18 cellular contexts compared by ENCODE assay signal in genomic region chr18:3409811-3410210, GRCh38. TPM values are rescaled to one million over a fixed set of nuclear protein-coding genes. Genes with fewer than 3 reads are reported as not detected.
DNase-seq lines count a peak whose midpoint lies in the region; ATAC-seq and TF ChIP-seq lines count a peak whose summit lies in the region.
"Had no signal": no experiment of that assay in that cellular context is flagged by ENCODE, and none has a peak within 500 bp of the region (broad histone marks: within the 10 kb centered on the region; RNA-seq: fewer than 3 reads in every experiment).

No MANE protein-coding gene starts in this region.

- H3K27ac Mint-ChIP-seq in activated naive CD8-positive, alpha-beta T cell treated with anti-CD3 and anti-CD28 coated beads, Interleukin-2, amount 10 ng/mL, durations not matched to agents 7 days and 5 days, result peak overlapping the region; percentile 31
- no peak overlapping the region for H3K27ac Mint-ChIP-seq in activated naive CD8-positive, alpha-beta T cell treated with anti-CD3 and anti-CD28 coated beads for 36 hours
- peak overlapping the region; percentile 31 for H3K27ac Mint-ChIP-seq in neural progenitor cell
- H3K27ac Mint-ChIP-seq in CD14-positive monocyte, result peak overlapping the region in 1 of 7 donors; percentile 45
- H3K27ac Mint-ChIP-seq: CD8-positive, alpha-beta memory T cell had no signal

- H3K4me3 ChIP-seq in PC-9 (no peak overlapping the region), neural progenitor cell (no peak overlapping the region), heart right ventricle (no peak overlapping the region), right lobe of liver (no peak overlapping the region)
- H3K4me3 ChIP-seq: BLaER1 treated with 17β-estradiol and CSF1 and Interleukin-3, amounts not matched to agents 10 nM and 100 nM had no signal

- CTCF ChIA-PET in PC-9 (lab: Charles Lee), result interaction anchor here (0.6 to 1.3 kb wide), 5 partner anchors 13 to 38 kb away, joined by 3 to 17 read pairs (median 6); no protein-coding TSS in a partner anchor

- no peaks in the 10 kb centered on the region for H3K36me3 Mint-ChIP-seq in activated naive CD8-positive, alpha-beta T cell treated with anti-CD3 and anti-CD28 coated beads, Interleukin-2, amount 10 ng/mL, durations not matched to agents 7 days and 5 days
- H3K36me3 Mint-ChIP-seq in activated naive CD8-positive, alpha-beta T cell treated with anti-CD3 and anti-CD28 coated beads for 36 hours, result no peaks in the 10 kb centered on the region
- H3K36me3 Mint-ChIP-seq in neural progenitor cell, result no peaks in the 10 kb centered on the region
- H3K36me3 Mint-ChIP-seq in CD14-positive monocyte, result no peaks in the 10 kb centered on the region

- H3K4me2 ChIP-seq in PC-9 (peak overlapping the region; percentile 90), neural progenitor cell (peak overlapping the region; percentile 56)
- H3K4me2 ChIP-seq: BLaER1 treated with 17β-estradiol and CSF1 and Interleukin-3, amounts not matched to agents 10 nM and 100 nM had no signal

- intact Hi-C loops in PC-9 (cut with micrococcal nuclease; ENCODE audit: unreplicated experiment) (loop anchor here (1.0 to 5.0 kb wide), 2 partner anchors 43 to 256 kb away; no protein-coding TSS in a partner anchor), CD14-positive monocyte (cut with micrococcal nuclease) (no loop called here), heart right ventricle (cut with DNase I) (loop anchor here in 1 of 10 donors (10.0 kb wide), 1 partner anchor 95 kb away; no protein-coding TSS in a partner anchor), right lobe of liver (cut with DNase I) (no loop called here)

- H3K27me3 ChIP-seq in PC-9 (ENCODE audit: insufficient read depth, low read depth) (no peaks in the 10 kb centered on the region), neural progenitor cell (no peaks in the 10 kb centered on the region), heart right ventricle (peaks cover 0 to 13% (median 6%) of the 10 kb centered on the region in 7 donors), right lobe of liver (no peaks in the 10 kb centered on the region)
- H3K27me3 ChIP-seq: BLaER1 treated with 17β-estradiol and CSF1 and Interleukin-3, amounts not matched to agents 10 nM and 100 nM had no signal

- POLR2A ChIA-PET in activated naive CD8-positive, alpha-beta T cell treated with anti-CD3 and anti-CD28 coated beads, Interleukin-2, amount 10 ng/mL, durations not matched to agents 7 days and 5 days (lab: Charles Lee), result no interaction called here
- POLR2A ChIA-PET in PC-9 (lab: Charles Lee; ENCODE audit: unreplicated experiment), result interaction anchor here (0.6 kb wide), 3 partner anchors 24 to 113 kb away, joined by 3 to 11 read pairs (median 11); no protein-coding TSS in a partner anchor

- no peaks in the 10 kb centered on the region for H3K27me3 Mint-ChIP-seq in activated naive CD8-positive, alpha-beta T cell treated with anti-CD3 and anti-CD28 coated beads, Interleukin-2, amount 10 ng/mL, durations not matched to agents 7 days and 5 days
- H3K27me3 Mint-ChIP-seq in activated naive CD8-positive, alpha-beta T cell treated with anti-CD3 and anti-CD28 coated beads for 36 hours, result no peaks in the 10 kb centered on the region
- H3K27me3 Mint-ChIP-seq in neural progenitor cell (ENCODE audit: insufficient read depth, low read depth) (peaks cover under 1% of the 10 kb centered on the region), CD14-positive monocyte (ENCODE audit: low read depth in 3 of 3) (peaks cover 5 to 13% (median 7%) of the 10 kb centered on the region in 3 donors)

- H3K27ac ChIP-seq in PC-9, result peak overlapping the region; percentile 96
- no peak overlapping the region for H3K27ac ChIP-seq in neural progenitor cell
- H3K27ac ChIP-seq in heart right ventricle, result no peak overlapping the region
- H3K27ac ChIP-seq in right lobe of liver, result no peak overlapping the region
- H3K27ac ChIP-seq: BLaER1 treated with 17β-estradiol and CSF1 and Interleukin-3, amounts not matched to agents 10 nM and 100 nM had no signal

- no peak for TF ChIP-seq POLR2A in right lobe of liver (IDR thresholded peaks at IDR 0.05)

- TF ChIP-seq CTCF in PC-9 (conservative IDR thresholded peaks at IDR 0.05) (no peak), neural progenitor cell (IDR thresholded peaks at IDR 0.05) (no peak), CD14-positive monocyte (IDR thresholded peaks at IDR 0.05) (no peak), heart right ventricle (IDR thresholded peaks at IDR 0.05) (no peak), right lobe of liver (IDR thresholded peaks at IDR 0.05) (no peak)

- H4K20me1 ChIP-seq in PC-9 (ENCODE audit: insufficient read depth), result no peaks in the 10 kb centered on the region
- no peaks in the 10 kb centered on the region for H4K20me1 ChIP-seq in neural progenitor cell (ENCODE audit: low read depth)
- H4K20me1 ChIP-seq: BLaER1 treated with 17β-estradiol and CSF1 and Interleukin-3, amounts not matched to agents 10 nM and 100 nM had no signal

- WGBS in heart right ventricle, 2 donors, result 81 to 89% methylated on average over 7 of the region's 7 CpGs
- WGBS in right lobe of liver (ENCODE audit: insufficient coverage, low coverage, low lambda C conversion rate, missing lambda C conversion rate), result 83% methylated on average over 3 of the region's 7 CpGs

- H2AFZ ChIP-seq in PC-9, result no peak overlapping the region
- no peak overlapping the region for H2AFZ ChIP-seq in neural progenitor cell (replicated peaks)

- no peaks in the 10 kb centered on the region for H3K9me2 ChIP-seq in PC-9 (ENCODE audit: insufficient read depth)

- BruUV-seq in PC-9 (replicated peaks; lab: Mats Ljungman, UMichigan), result no TSS peak

- H3K9me3 ChIP-seq in PC-9 (ENCODE audit: insufficient read depth, low read depth) (peaks cover 8% of the 10 kb centered on the region), neural progenitor cell (ENCODE audit: low read depth) (no peaks in the 10 kb centered on the region), heart right ventricle (peaks cover 0 to 12% (median 8%) of the 10 kb centered on the region in 11 donors), right lobe of liver (no peaks in the 10 kb centered on the region)

- peaks cover 35% of the 10 kb centered on the region for H3K79me2 ChIP-seq in PC-9 (ENCODE audit: low read depth)
- H3K79me2 ChIP-seq in neural progenitor cell (ENCODE audit: low read depth), result no peaks in the 10 kb centered on the region

- peaks cover 45% of the 10 kb centered on the region for H3K4me1 ChIP-seq in PC-9 (replicated peaks; ENCODE audit: insufficient read depth)
- H3K4me1 ChIP-seq in neural progenitor cell, result peaks cover 15% of the 10 kb centered on the region
- no peaks in the 10 kb centered on the region for H3K4me1 ChIP-seq in heart right ventricle
- H3K4me1 ChIP-seq in right lobe of liver, result no peaks in the 10 kb centered on the region

- DNase-seq in activated naive CD8-positive, alpha-beta T cell treated with anti-CD3 and anti-CD28 coated beads, Interleukin-2, amount 10 ng/mL, durations not matched to agents 7 days and 5 days, result no peak
- DNase-seq in activated naive CD8-positive, alpha-beta T cell treated with anti-CD3 and anti-CD28 coated beads for 36 hours, result no peak
- DNase-seq in PC-9, result no peak
- peak; percentile 77 for DNase-seq in neural progenitor cell (ENCODE audit: low spot score)
- no peak for DNase-seq in CD14-positive monocyte (ENCODE audit: low spot score)
- DNase-seq in heart right ventricle, result no peak
- DNase-seq in right lobe of liver, result no peak
- DNase-seq: AML-193; CD8-positive, alpha-beta memory T cell; DND-41; Karpas-422; NCI-H1092; NCI-H1417 treated with DMSO at 0.1 percent for 48 hours; NCI-H1694 treated with DMSO at 0.1 percent for 48 hours; NCI-H2081; NCI-H446; NCI-H524 treated with DMSO at 0.1 percent for 48 hours had no signal

- peaks cover 3% of the 10 kb centered on the region for H3K4me1 Mint-ChIP-seq in activated naive CD8-positive, alpha-beta T cell treated with anti-CD3 and anti-CD28 coated beads, Interleukin-2, amount 10 ng/mL, durations not matched to agents 7 days and 5 days
- H3K4me1 Mint-ChIP-seq in activated naive CD8-positive, alpha-beta T cell treated with anti-CD3 and anti-CD28 coated beads for 36 hours, result peaks cover 23% of the 10 kb centered on the region
- H3K4me1 Mint-ChIP-seq in neural progenitor cell (peaks cover 14% of the 10 kb centered on the region), CD14-positive monocyte (peaks cover 23% of the 10 kb centered on the region)

- H3F3A ChIP-seq in PC-9 (ENCODE audit: insufficient read depth, low read depth) (peaks cover 58% of the 10 kb centered on the region), neural progenitor cell (ENCODE audit: low read depth) (no peaks in the 10 kb centered on the region)

- H3K9ac ChIP-seq in neural progenitor cell, result no peak overlapping the region
- H3K9ac ChIP-seq: BLaER1 treated with 17β-estradiol and CSF1 and Interleukin-3, amounts not matched to agents 10 nM and 100 nM had no signal

- H3K36me3 ChIP-seq in PC-9 (ENCODE audit: low read depth) (peaks cover 11% of the 10 kb centered on the region), neural progenitor cell (no peaks in the 10 kb centered on the region), heart right ventricle (no peaks in the 10 kb centered on the region), right lobe of liver (no peaks in the 10 kb centered on the region)
- H3K36me3 ChIP-seq: BLaER1 treated with 17β-estradiol and CSF1 and Interleukin-3, amounts not matched to agents 10 nM and 100 nM had no signal

- H3K9me3 Mint-ChIP-seq in activated naive CD8-positive, alpha-beta T cell treated with anti-CD3 and anti-CD28 coated beads, Interleukin-2, amount 10 ng/mL, durations not matched to agents 7 days and 5 days, result no peaks in the 10 kb centered on the region
- H3K9me3 Mint-ChIP-seq in activated naive CD8-positive, alpha-beta T cell treated with anti-CD3 and anti-CD28 coated beads for 36 hours, result no peaks in the 10 kb centered on the region
- H3K9me3 Mint-ChIP-seq in neural progenitor cell, result peaks cover 11% of the 10 kb centered on the region
- peaks cover 0 to 4% (median 0%) of the 10 kb centered on the region in 7 donors for H3K9me3 Mint-ChIP-seq in CD14-positive monocyte
- H3K9me3 Mint-ChIP-seq: CD8-positive, alpha-beta memory T cell had no signal

- no peak overlapping the region for H3K4me3 Mint-ChIP-seq in activated naive CD8-positive, alpha-beta T cell treated with anti-CD3 and anti-CD28 coated beads, Interleukin-2, amount 10 ng/mL, durations not matched to agents 7 days and 5 days
- no peak overlapping the region for H3K4me3 Mint-ChIP-seq in activated naive CD8-positive, alpha-beta T cell treated with anti-CD3 and anti-CD28 coated beads for 36 hours
- H3K4me3 Mint-ChIP-seq in neural progenitor cell (no peak overlapping the region), CD14-positive monocyte (no peak overlapping the region)
- H3K4me3 Mint-ChIP-seq: CD8-positive, alpha-beta memory T cell had no signal

- no peak for ATAC-seq in activated naive CD8-positive, alpha-beta T cell treated with anti-CD3 and anti-CD28 coated beads, Interleukin-2, amount 10 ng/mL, durations not matched to agents 7 days and 5 days (ENCODE audit: low read depth)
- no peak for ATAC-seq in heart right ventricle
- no peak for ATAC-seq in right lobe of liver

RNA-seq across cellular contexts. Expression of gene TGIF1, which starts 40.2 kb away (rescaled TPM):
- total RNA-seq in activated naive CD8-positive, alpha-beta T cell treated with anti-CD3 and anti-CD28 coated beads, Interleukin-2, amount 10 ng/mL, durations not matched to agents 7 days and 5 days, result 10 to 100 TPM; 35.6 to 39.5 TPM
- 10 to 100 TPM; 18.8 to 21.2 TPM for total RNA-seq in activated naive CD8-positive, alpha-beta T cell treated with anti-CD3 and anti-CD28 coated beads for 36 hours
- total RNA-seq in PC-9 (2021) (188 and 203 TPM in 2 replicates), neural progenitor cell (ENCODE audit: low replicate concordance) (260 and 261 TPM in 2 replicates), heart right ventricle (10 to 100 TPM in 3 of 10 donors, 1 to 10 TPM in 7; 4.9 to 22.2 (median 7.9) TPM), right lobe of liver (10 to 100 TPM; 11.3 to 41.4 (median 22.3) TPM)
- polyA plus RNA-seq in CD14-positive monocyte (10 to 100 TPM; 32.2 to 39.8 TPM), heart right ventricle (10 to 100 TPM; 19.8 to 29.0 TPM)
